In the genomic region with DNA sequence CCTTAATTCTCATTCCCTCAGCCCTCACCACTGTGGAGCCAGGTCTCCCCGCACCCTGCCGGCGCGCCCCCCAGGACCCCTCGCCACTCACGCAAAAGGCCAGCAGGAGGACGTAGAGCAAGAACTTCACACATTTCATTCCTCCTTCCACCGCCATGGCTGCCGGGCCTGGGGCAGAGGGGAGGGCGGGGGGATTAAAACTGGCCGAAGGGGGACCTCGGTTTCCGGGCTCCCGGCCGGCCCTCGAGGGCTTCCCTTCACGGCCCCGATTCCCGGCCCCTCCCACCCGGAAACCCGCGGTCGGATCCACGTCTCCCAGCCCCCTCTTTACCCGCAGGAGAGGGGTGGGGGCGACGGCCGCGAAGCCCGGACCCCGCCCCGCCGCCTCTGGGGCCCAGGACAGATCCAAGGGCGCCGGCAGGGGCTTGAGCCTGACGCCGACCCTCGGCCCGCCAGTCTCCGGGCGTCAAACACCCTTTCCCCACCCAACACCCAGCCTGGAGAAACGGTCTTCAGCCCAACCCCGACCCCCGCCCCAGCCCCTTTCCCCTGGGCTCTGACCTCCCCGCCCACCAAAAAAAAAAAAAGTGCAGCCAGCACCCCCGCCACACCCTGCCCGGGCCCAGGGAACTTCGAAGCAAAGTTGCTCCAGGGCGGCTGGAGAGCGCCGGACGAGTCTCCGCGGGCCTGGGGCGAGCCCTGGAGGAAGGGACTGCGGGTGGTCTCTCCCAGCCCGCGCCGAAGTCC, we compare ENCODE assay signal across 8 cellular contexts. TPM values are rescaled to one million over a fixed set of nuclear protein-coding genes. Genes with fewer than 3 reads are reported as not detected.
DNase-seq lines count a peak whose midpoint lies in the region; ATAC-seq and TF ChIP-seq lines count a peak whose summit lies in the region.

No MANE protein-coding gene starts in this region.

- H3K36me3 ChIP-seq in SK-N-SH (replicated peaks in 1 of 2; ENCODE audit: control insufficient read depth in 1 of 2, insufficient read depth in 2 of 2, low read length in 1 of 2) (peaks cover 31 to 34% of the 10 kb centered on the region in 2 experiments), mesodermal cell (ENCODE audit: control insufficient read depth, insufficient read depth, low read length) (peaks cover 47% of the 10 kb centered on the region), tibial nerve (peaks cover 0 to 39% (median 6%) of the 10 kb centered on the region in 3 donors)

- peak; percentile 65 for DNase-seq in AG08396 (ENCODE audit: low spot score)
- peak; percentile 32 for DNase-seq in GM10248 (ENCODE audit: extremely low spot score)
- DNase-seq in SK-N-SH: peak; percentile 82
- DNase-seq in endothelial cell (ENCODE audit: low spot score): peak; percentile 73
- DNase-seq in tibial nerve (ENCODE audit: low spot score in 2 of 2): peak; percentile 67 to 76
- DNase-seq in GM19240 (ENCODE audit: insufficient read length, low spot score): no peak

- H3K27me3 ChIP-seq in SK-N-SH (ENCODE audit: insufficient read depth): no peaks in the 10 kb centered on the region
- no peaks in the 10 kb centered on the region for H3K27me3 ChIP-seq in tibial nerve

- H3K27ac ChIP-seq in SK-N-SH (ENCODE audit: low read depth in 2 of 2, low read length in 1 of 2) (peak overlapping the region; percentile 97 to 100), mesodermal cell (ENCODE audit: low read depth, low read length, severe bottlenecking) (peak overlapping the region; percentile 96), tibial nerve (peak overlapping the region; percentile 94 to 100 (median 98))

- H2AFZ ChIP-seq in SK-N-SH (ENCODE audit: low read depth): no peak overlapping the region

- peaks cover 47% of the 10 kb centered on the region for H3K79me2 ChIP-seq in SK-N-SH (ENCODE audit: insufficient read depth)

- peaks cover 45% of the 10 kb centered on the region for H4K20me1 ChIP-seq in SK-N-SH (ENCODE audit: insufficient read depth)

- TF ChIP-seq POLR2A in tibial nerve (IDR thresholded peaks at IDR 0.05): no peak

- CTCF ChIA-PET in GM10248 (lab: Yijun Ruan, JAX) (interaction anchor here (1.2 to 3.1 kb wide), 5 partner anchors 10 to 267 kb away, joined by 3 to 57 read pairs (median 5); a partner anchor contains a TSS), SK-N-SH (lab: Yijun Ruan, JAX) (interaction anchor here (1.0 to 4.6 kb wide), 6 partner anchors 9 to 71 kb away, joined by 3 to 47 read pairs (median 5); a partner anchor contains a TSS)

- H3K4me1 Mint-ChIP-seq in endothelial cell (ENCODE audit: unreplicated experiment): peaks cover 41% of the 10 kb centered on the region

- H3F3A ChIP-seq in SK-N-SH (replicated peaks; ENCODE audit: insufficient read depth): peaks cover 35% of the 10 kb centered on the region

- peak; percentile 1 for ATAC-seq in HG03060 (IDR thresholded peaks at IDR 0.05; ENCODE audit: low read depth, unreplicated experiment)

- peak overlapping the region; percentile 83 for H3K9ac ChIP-seq in SK-N-SH

- TF ChIP-seq CTCF in GM10248 (IDR thresholded peaks at IDR 0.05; ENCODE audit: control extremely low read depth, extremely low read depth, low read depth, missing control alignments) (no peak), SK-N-SH (IDR thresholded peaks at IDR 0.05) (no peak), endothelial cell (IDR thresholded peaks at IDR 0.05; ENCODE audit: unreplicated experiment) (no peak), tibial nerve (IDR thresholded peaks at IDR 0.05) (peak in 1 of 5 experiments; percentile 28)

- H3K27me3 Mint-ChIP-seq in endothelial cell (ENCODE audit: unreplicated experiment): peaks cover 26% of the 10 kb centered on the region

- TF ChIP-seq EP300 in SK-N-SH (IDR thresholded peaks at IDR 0.05; ENCODE audit: borderline replicate concordance in 1 of 2, low read depth in 1 of 2, low read length in 1 of 2) (peak in 1 of 2 experiments; percentile 18; a peak in 1 of 4 replicates), tibial nerve (IDR thresholded peaks at IDR 0.05) (peak; percentile 16 to 48)

- no peak overlapping the region for H3K27ac Mint-ChIP-seq in endothelial cell (ENCODE audit: unreplicated experiment)

- TF ChIP-seq RAD21 in SK-N-SH (IDR thresholded peaks at IDR 0.05; ENCODE audit: low read length): no peak

- H3K9me2 ChIP-seq in SK-N-SH: no peaks in the 10 kb centered on the region

- under 1% methylated on average over 25 of the region's 59 CpGs for WGBS in SK-N-SH (ENCODE audit: low lambda C conversion rate)
- 0% methylated on average over 27 to 41 of the region's 59 CpGs for WGBS in mesodermal cell (ENCODE audit: insufficient coverage in 2 of 2), 2 experiments
- WGBS in tibial nerve, 2 donors: 1% methylated on average over 15 to 58 of the region's 59 CpGs

- POLR2A ChIA-PET in GM10248 (lab: Yijun Ruan, JAX) (interaction anchor here (1.2 to 1.4 kb wide), 2 partner anchors 8 to 89 kb away, joined by 3 read pairs; a partner anchor contains a TSS), SK-N-SH (lab: Yijun Ruan, JAX) (interaction anchor here (0.6 to 2.5 kb wide), 9 partner anchors 9 to 119 kb away, joined by 3 to 14 read pairs (median 5); a partner anchor contains a TSS)

- peak overlapping the region; percentile 94 for H3K4me3 Mint-ChIP-seq in endothelial cell (ENCODE audit: unreplicated experiment)

- H3K4me3 ChIP-seq in SK-N-SH (ENCODE audit: low read depth in 2 of 2, low read length in 1 of 2) (peak overlapping the region; percentile 74 to 97), mesodermal cell (ENCODE audit: extremely low read depth, insufficient read depth, low read length, poor library complexity, severe bottlenecking) (peak overlapping the region; percentile 88), tibial nerve (peak overlapping the region; percentile 68 to 90 (median 78))

- peaks cover 37% of the 10 kb centered on the region for H3K36me3 Mint-ChIP-seq in endothelial cell (ENCODE audit: low read depth, unreplicated experiment)

- peak overlapping the region; percentile 97 for H3K4me2 ChIP-seq in SK-N-SH

- no peaks in the 10 kb centered on the region for H3K9me3 Mint-ChIP-seq in endothelial cell (ENCODE audit: unreplicated experiment)

- no peaks in the 10 kb centered on the region for H3K9me3 ChIP-seq in SK-N-SH
- H3K9me3 ChIP-seq in mesodermal cell (ENCODE audit: control insufficient read depth, low read length): no peaks in the 10 kb centered on the region
- H3K9me3 ChIP-seq in tibial nerve: no peaks in the 10 kb centered on the region

- peaks cover 0 to 26% of the 10 kb centered on the region in 2 experiments; a peak in 1 of 4 replicates for H3K4me1 ChIP-seq in SK-N-SH (ENCODE audit: control insufficient read depth in 1 of 2, insufficient read depth in 2 of 2, low read depth in 1 of 2, low read length in 1 of 2)
- H3K4me1 ChIP-seq in mesodermal cell (ENCODE audit: control insufficient read depth, insufficient read depth, low read length, poor library complexity, severe bottlenecking): peaks cover 16% of the 10 kb centered on the region
- H3K4me1 ChIP-seq in tibial nerve: peaks cover 0 to 66% (median 45%) of the 10 kb centered on the region in 4 donors

TF ChIP-seq in SK-N-SH, 30 proteins besides CTCF, POLR2A, EP300 and RAD21 (continues in another document):
- no peak for TF ChIP-seq JUND (IDR thresholded peaks at IDR 0.05)
- TF ChIP-seq, protein P1, sequence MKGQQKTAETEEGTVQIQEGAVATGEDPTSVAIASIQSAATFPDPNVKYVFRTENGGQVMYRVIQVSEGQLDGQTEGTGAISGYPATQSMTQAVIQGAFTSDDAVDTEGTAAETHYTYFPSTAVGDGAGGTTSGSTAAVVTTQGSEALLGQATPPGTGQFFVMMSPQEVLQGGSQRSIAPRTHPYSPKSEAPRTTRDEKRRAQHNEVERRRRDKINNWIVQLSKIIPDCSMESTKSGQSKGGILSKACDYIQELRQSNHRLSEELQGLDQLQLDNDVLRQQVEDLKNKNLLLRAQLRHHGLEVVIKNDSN (IDR thresholded peaks at IDR 0.05; ENCODE audit: borderline replicate concordance, low read depth): no peak

RNA-seq across cellular contexts. Expression of a gene that starts 0.5 kb away (rescaled TPM):
- 1,022 and 1,465 TPM in 2 replicates for polyA plus RNA-seq in SK-N-SH (2012; rRNA removed)
- polyA plus RNA-seq in SK-N-SH (2012; cell fraction: cytosol; rRNA removed): 1,236 and 1,638 TPM in 2 replicates
- polyA plus RNA-seq in SK-N-SH (2012; cell fraction: nucleus; rRNA removed): 454 and 623 TPM in 2 replicates
- 1,134 TPM for total RNA-seq in endothelial cell (ENCODE audit: unreplicated experiment)
- 883 TPM for polyA plus RNA-seq in mesodermal cell (2013, experiment 1 of 2)
- 779 TPM for polyA plus RNA-seq in mesodermal cell (2013, experiment 2 of 2)
- total RNA-seq in tibial nerve: 100 to 1,000 TPM; 478 to 624 (median 544) TPM

RNA-seq across cellular contexts. Expression of a gene that starts 8.2 kb away (rescaled TPM):
- 5.2 and 5.4 TPM in 2 replicates for polyA plus RNA-seq in SK-N-SH (2012; rRNA removed)
- 1.6 and 1.7 TPM in 2 replicates for polyA plus RNA-seq in SK-N-SH (2012; cell fraction: cytosol; rRNA removed)
- 46.0 and 49.7 TPM in 2 replicates for polyA plus RNA-seq in SK-N-SH (2012; cell fraction: nucleus; rRNA removed)
- 4.4 TPM for total RNA-seq in endothelial cell (ENCODE audit: unreplicated experiment)
- 1.0 TPM for polyA plus RNA-seq in mesodermal cell (2013, experiment 1 of 2)
- 3.6 TPM for polyA plus RNA-seq in mesodermal cell (2013, experiment 2 of 2)
- total RNA-seq in tibial nerve: 10 to 100 TPM; 28.0 to 54.6 (median 38.4) TPM

RNA-seq across cellular contexts. Expression of a gene that starts 12.5 kb away (rescaled TPM):
- 277 and 331 TPM in 2 replicates for polyA plus RNA-seq in SK-N-SH (2012; rRNA removed)
- polyA plus RNA-seq in SK-N-SH (2012; cell fraction: cytosol; rRNA removed): 243 and 313 TPM in 2 replicates
- 89.7 and 130 TPM in 2 replicates for polyA plus RNA-seq in SK-N-SH (2012; cell fraction: nucleus; rRNA removed)
- total RNA-seq in endothelial cell (ENCODE audit: unreplicated experiment) (66.5 TPM), tibial nerve (100 to 1,000 TPM; 212 to 322 (median 264) TPM)
- polyA plus RNA-seq in mesodermal cell (2013, experiment 1 of 2): 80.5 TPM
- polyA plus RNA-seq in mesodermal cell (2013, experiment 2 of 2): 77.1 TPM

RNA-seq across cellular contexts. Expression of a gene that starts 14.6 kb away (rescaled TPM):
- 6.9 and 9.4 TPM in 2 replicates for polyA plus RNA-seq in SK-N-SH (2012; rRNA removed)
- 5.3 and 8.8 TPM in 2 replicates for polyA plus RNA-seq in SK-N-SH (2012; cell fraction: cytosol; rRNA removed)
- polyA plus RNA-seq in SK-N-SH (2012; cell fraction: nucleus; rRNA removed): 7.2 and 8.0 TPM in 2 replicates
- 9.3 TPM for total RNA-seq in endothelial cell (ENCODE audit: unreplicated experiment)
- 22.8 TPM for polyA plus RNA-seq in mesodermal cell (2013, experiment 1 of 2)
- 20.3 TPM for polyA plus RNA-seq in mesodermal cell (2013, experiment 2 of 2)
- 1 to 10 TPM; 1.8 to 5.7 (median 4.0) TPM for total RNA-seq in tibial nerve

RNA-seq across cellular contexts. Expression of a gene that starts 20.7 kb away (rescaled TPM):
- polyA plus RNA-seq in SK-N-SH (2012; rRNA removed): 17.6 and 19.7 TPM in 2 replicates
- polyA plus RNA-seq in SK-N-SH (2012; cell fraction: cytosol; rRNA removed): 7.3 and 9.1 TPM in 2 replicates
- 71.0 and 80.7 TPM in 2 replicates for polyA plus RNA-seq in SK-N-SH (2012; cell fraction: nucleus; rRNA removed)
- total RNA-seq in endothelial cell (ENCODE audit: unreplicated experiment) (4.0 TPM), tibial nerve (100 to 1,000 TPM; 118 to 192 (median 146) TPM)
- 41.9 TPM for polyA plus RNA-seq in mesodermal cell (2013, experiment 1 of 2)
- polyA plus RNA-seq in mesodermal cell (2013, experiment 2 of 2): 33.4 TPM
